Comparison of ENCODE assay signal across 21 cellular contexts in the genomic region with DNA sequence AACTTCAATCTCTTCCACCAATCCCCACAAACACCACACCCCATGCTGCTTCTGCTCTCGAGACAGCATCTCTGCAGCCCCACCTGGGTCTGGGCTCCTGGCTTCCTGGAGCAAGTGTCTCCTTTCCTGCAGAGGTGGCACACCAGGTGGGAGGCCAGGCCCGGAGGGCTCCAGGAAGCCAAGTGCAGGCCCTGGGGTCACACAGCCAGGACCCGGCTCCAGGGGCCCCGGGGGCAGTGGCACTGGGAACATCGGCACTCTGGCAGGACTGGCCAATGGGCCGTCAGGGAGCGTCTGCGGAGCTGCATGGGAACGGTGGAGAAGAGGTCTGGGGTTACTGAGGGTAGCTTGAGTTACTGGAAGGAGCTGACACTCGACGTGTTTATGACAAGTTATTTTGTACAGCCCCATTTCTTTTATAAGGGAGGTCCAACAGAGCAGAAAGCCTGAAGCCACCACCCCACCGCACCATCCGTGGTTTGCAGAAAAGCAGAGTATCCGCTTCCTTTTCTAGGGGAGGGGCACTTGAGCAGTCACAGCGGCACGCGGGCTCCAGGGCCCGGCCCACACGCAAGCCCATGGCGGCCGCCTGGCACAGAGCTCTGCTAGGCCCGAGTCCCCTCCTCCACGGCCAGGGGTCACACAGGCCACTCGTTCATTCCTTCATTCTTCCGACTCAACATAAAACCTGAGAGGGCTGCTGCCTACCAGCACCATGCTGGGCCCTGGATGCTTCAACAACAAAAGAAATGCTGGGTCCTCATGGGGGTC.
"Had no signal": no experiment of that assay in that cellular context is flagged by ENCODE, and none has a peak within 500 bp of the region (broad histone marks: within the 10 kb centered on the region; RNA-seq: fewer than 3 reads in every experiment).

No MANE protein-coding gene starts in this region.

- H3K4me3 ChIP-seq: dorsolateral prefrontal cortex, esophagus squamous epithelium, gastrocnemius medialis, spleen, thyroid gland, upper lobe of right lung had no signal

- H3K27ac ChIP-seq: brain microvascular endothelial cell, dorsolateral prefrontal cortex, esophagus squamous epithelium, gastrocnemius medialis, spleen, thyroid gland, upper lobe of right lung had no signal

- ATAC-seq: activated T-helper 17 cell treated with anti-CD3 and anti-CD28 coated beads, Interleukin-2, amount 50 U/mL, for 72 hours; effector memory CD8-positive, alpha-beta T cell; gastrocnemius medialis had no signal

- H3K4me1 ChIP-seq: esophagus squamous epithelium, gastrocnemius medialis, spleen, thyroid gland, upper lobe of right lung had no signal

- DNase-seq: activated CD8-positive, alpha-beta memory T cell treated with anti-CD3 and anti-CD28 coated beads for 24 hours; activated CD8-positive, alpha-beta memory T cell treated with anti-CD3 and anti-CD28 coated beads, Interleukin-2, amount 50 U/mL, for 4 hours; activated T-cell treated with anti-CD3 and anti-CD28 coated beads, Interleukin-2, amount 50 U/mL, for 24 hours; aorta; brain microvascular endothelial cell; dorsolateral prefrontal cortex; effector memory CD8-positive, alpha-beta T cell; esophagus squamous epithelium; gastrocnemius medialis; hippocampal formation; mesendoderm; naive B cell; retina; spleen; stimulated activated CD4-positive, alpha-beta T cell treated with anti-CD3 and anti-CD28 coated beads, Interleukin-4, amount 100 ng/mL, for 1 hour; stimulated activated naive CD4-positive, alpha-beta T cell treated with Interleukin-2 at 50 U/mL for 16 hours; T-helper 9 cell; thyroid gland; upper lobe of right lung had no signal

- H3K27me3 ChIP-seq: brain microvascular endothelial cell, dorsolateral prefrontal cortex, esophagus squamous epithelium, gastrocnemius medialis, spleen, thyroid gland, upper lobe of right lung had no signal

- H3K9me3 ChIP-seq: esophagus squamous epithelium, gastrocnemius medialis, spleen, thyroid gland, upper lobe of right lung had no signal

- FAIRE-seq: colon had no signal
